In the genomic region with DNA sequence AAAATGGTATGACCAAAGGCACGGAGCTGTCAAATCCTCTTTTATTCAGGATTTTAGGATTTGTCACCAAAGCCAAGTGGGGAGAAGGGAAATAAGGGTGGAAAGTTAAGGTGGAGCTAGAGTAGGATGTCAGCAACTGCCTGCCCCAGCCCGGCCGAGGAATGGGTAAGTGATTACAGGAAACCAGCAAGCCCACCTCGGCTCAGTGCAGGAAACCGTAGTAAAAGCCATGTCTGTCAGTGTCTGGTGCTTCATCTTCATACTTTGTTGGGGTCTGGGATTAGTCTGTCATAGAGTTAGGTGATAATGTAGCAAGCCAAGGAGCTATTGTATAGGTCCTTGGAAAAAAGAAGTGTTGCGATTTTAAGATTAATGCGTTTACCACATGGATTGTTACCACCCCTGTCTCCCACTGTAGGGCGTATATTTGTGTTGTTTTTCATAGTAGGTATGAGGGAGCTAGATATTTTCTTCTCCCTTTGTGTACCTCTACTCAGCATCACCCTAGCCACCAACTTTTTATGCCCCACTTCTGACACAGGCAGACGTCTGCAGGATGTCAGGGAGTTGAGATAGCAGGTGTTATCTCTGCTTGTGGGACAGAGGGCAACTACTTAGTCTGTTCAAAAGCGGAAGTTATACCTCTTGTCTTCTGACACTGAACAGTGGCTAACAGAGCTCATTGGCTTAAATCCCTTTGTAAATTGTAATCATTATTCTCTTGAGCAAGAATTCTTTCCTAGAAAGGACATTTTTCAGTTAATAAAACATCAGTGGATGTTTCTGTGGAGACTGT, we compare ENCODE assay signal across 14 cellular contexts.
DNase-seq lines count a peak whose midpoint lies in the region; ATAC-seq lines count a peak whose summit lies in the region.
"Had no signal": no experiment of that assay in that cellular context is flagged by ENCODE, and none has a peak within 500 bp of the region (broad histone marks: within the 10 kb centered on the region; RNA-seq: fewer than 3 reads in every experiment).

No MANE protein-coding gene starts in this region.

- ATAC-seq in GM18861 (IDR thresholded peaks at IDR 0.05; ENCODE audit: unreplicated experiment): peak; percentile 66
- ATAC-seq in HG02610 (IDR thresholded peaks at IDR 0.05; ENCODE audit: unreplicated experiment): peak; percentile 58
- ATAC-seq in naive thymus-derived CD4-positive, alpha-beta T cell: peak; percentile 79

- peaks cover 0 to 10% (median 5%) of the 10 kb centered on the region in 5 donors for H3K27me3 Mint-ChIP-seq in naive thymus-derived CD4-positive, alpha-beta T cell
- H3K27me3 Mint-ChIP-seq: CD8-positive, alpha-beta memory T cell had no signal

- H3K4me1 Mint-ChIP-seq in naive thymus-derived CD4-positive, alpha-beta T cell: peaks cover 0 to 8% (median 0%) of the 10 kb centered on the region in 7 donors

- H3K9me3 Mint-ChIP-seq in naive thymus-derived CD4-positive, alpha-beta T cell: peaks cover 0 to 5% (median under 1%) of the 10 kb centered on the region in 11 donors
- H3K9me3 Mint-ChIP-seq: activated CD4-positive, alpha-beta T cell treated with anti-CD3 and anti-CD28 coated beads, Interleukin-2, amount 10 ng/mL, durations not matched to agents 7 days and 5 days had no signal

- POLR2A ChIA-PET in naive thymus-derived CD4-positive, alpha-beta T cell (lab: Charles Lee): no interaction called here

- CTCF ChIA-PET in naive thymus-derived CD4-positive, alpha-beta T cell (lab: Charles Lee): no interaction called here

- H3K27ac Mint-ChIP-seq in naive thymus-derived CD4-positive, alpha-beta T cell: peak overlapping the region in 2 of 9 donors; percentile 5 to 49
- H3K27ac Mint-ChIP-seq: activated CD4-positive, alpha-beta T cell treated with anti-CD3 and anti-CD28 coated beads, Interleukin-2, amount 10 ng/mL, durations not matched to agents 7 days and 5 days had no signal

- no peak overlapping the region for H3K4me3 Mint-ChIP-seq in naive thymus-derived CD4-positive, alpha-beta T cell
- H3K4me3 Mint-ChIP-seq: activated CD4-positive, alpha-beta T cell treated with anti-CD3 and anti-CD28 coated beads, Interleukin-2, amount 10 ng/mL, durations not matched to agents 7 days and 5 days had no signal

- no peak overlapping the region for H3K4me3 ChIP-seq in naive thymus-derived CD4-positive, alpha-beta T cell (ENCODE audit: low read length)
- H3K4me3 ChIP-seq: GM23248, PC-9 had no signal

- H3K36me3 ChIP-seq in naive thymus-derived CD4-positive, alpha-beta T cell (ENCODE audit: control insufficient read depth in 2 of 3, insufficient read depth in 3 of 3, low read length in 3 of 3): no peaks in the 10 kb centered on the region
- H3K36me3 ChIP-seq: neutrophil had no signal

- H3K36me3 Mint-ChIP-seq in naive thymus-derived CD4-positive, alpha-beta T cell: no peaks in the 10 kb centered on the region

- no peaks in the 10 kb centered on the region for H3K27me3 ChIP-seq in naive thymus-derived CD4-positive, alpha-beta T cell (ENCODE audit: control insufficient read depth in 2 of 2, insufficient read depth in 2 of 2, low read length in 2 of 2)

- no peaks in the 10 kb centered on the region for H3K9me3 ChIP-seq in naive thymus-derived CD4-positive, alpha-beta T cell (ENCODE audit: control insufficient read depth in 2 of 3, low read length in 3 of 3)
- H3K9me3 ChIP-seq: neutrophil had no signal

- no peaks in the 10 kb centered on the region for H3K4me1 ChIP-seq in naive thymus-derived CD4-positive, alpha-beta T cell (ENCODE audit: control insufficient read depth in 2 of 2, insufficient read depth in 2 of 2, low read length in 2 of 2)

- no peak overlapping the region for H3K27ac ChIP-seq in naive thymus-derived CD4-positive, alpha-beta T cell (ENCODE audit: low read depth, low read length)
- H3K27ac ChIP-seq: GM23248, neutrophil, PC-9 had no signal

- DNase-seq in NAMALWA (ENCODE audit: low spot score): peak; percentile 12
- DNase-seq in naive thymus-derived CD4-positive, alpha-beta T cell: peak in 1 of 9 donors; percentile 3
- no peak for DNase-seq in DMS 273 treated with DMSO at 0.1 percent for 48 hours (lab: John Stamatoyannopoulos, UW)
- DNase-seq in COLO668 (lab: John Stamatoyannopoulos, UW; ENCODE audit: unreplicated experiment): no peak
- DNase-seq in DMS53 treated with DMSO at 0.1 percent for 48 hours (lab: John Stamatoyannopoulos, UW; ENCODE audit: unreplicated experiment): no peak
- DNase-seq: activated CD4-positive, alpha-beta T cell treated with anti-CD3 and anti-CD28 coated beads, Interleukin-2, amount 10 ng/mL, durations not matched to agents 7 days and 5 days; GM23248; NCI-H1048; NCI-H226; PC-9 had no signal

- intact Hi-C loops in naive thymus-derived CD4-positive, alpha-beta T cell (cut with micrococcal nuclease): loop anchor here (1.0 to 10.0 kb wide), 3 partner anchors 175 to 742 kb away; a partner anchor contains a TSS
